In genomic region chr22:42517103-42517502, GRCh38 we compare ENCODE assay signal across 1 cellular context. TPM values are rescaled to one million over a fixed set of nuclear protein-coding genes. Genes with fewer than 3 reads are reported as not detected.
"Had no signal": no experiment of that assay in that cellular context is flagged by ENCODE, and none has a peak within 500 bp of the region (broad histone marks: within the 10 kb centered on the region; RNA-seq: fewer than 3 reads in every experiment).

No MANE protein-coding gene starts in this region.

RNA-seq across cellular contexts. Expression of gene SERHL2, which starts 36.7 kb away (rescaled TPM):
- total RNA-seq: natural killer cell treated with Interleukin-12 subunit alpha and Interleukin-12 subunit beta and Interleukin-15 and Interleukin-18, amount 100 ng/mL, for 72 hours had no signal
